1 cellular context compared by ENCODE assay signal in genomic region chr7:86995052-86995725, GRCh38.
A peak's percentile ranks its signal among the peaks of the same experiment; 100 is the strongest.
TF ChIP-seq lines count a peak whose summit lies in the region.

No MANE protein-coding gene starts in this region.

TF ChIP-seq in K562, 482 proteins besides CTCF, POLR2A, EP300 and RAD21 (continued from another document):
- TF ChIP-seq ZMIZ1 (IDR thresholded peaks at IDR 0.05; ENCODE audit: low read depth in 2 of 2, low read length in 2 of 2): no peak
- TF ChIP-seq TARDBP (IDR thresholded peaks at IDR 0.05): peak; percentile 37; the same call in 1 of the 2 replicates
- no peak for TF ChIP-seq NCOA2 (IDR thresholded peaks at IDR 0.05; ENCODE audit: partially characterized antibody in 2 of 2)
- peak; percentile 93 for TF ChIP-seq ATF3 (IDR thresholded peaks at IDR 0.05)
- TF ChIP-seq ATF3 (CRISPR knock-in tag; conservative IDR thresholded peaks at IDR 0.05): no peak
- TF ChIP-seq ZFP36 (IDR thresholded peaks at IDR 0.05; ENCODE audit: low read depth, low read length, partially characterized antibody): no peak
- TF ChIP-seq ARID1B (IDR thresholded peaks at IDR 0.05): peak; percentile 10; the same call in 1 of the 2 replicates
- peak; percentile 53; the same call in 1 of the 2 replicates for TF ChIP-seq NBN (IDR thresholded peaks at IDR 0.05; ENCODE audit: low read depth)
- peak; percentile 63; the same call in 1 of the 2 replicates for TF ChIP-seq ZSCAN32 (CRISPR knock-in tag; IDR thresholded peaks at IDR 0.05)
- no peak for TF ChIP-seq KDM4B (IDR thresholded peaks at IDR 0.05; ENCODE audit: borderline replicate concordance in 2 of 2, low read depth in 1 of 2)
- TF ChIP-seq CREB1 (IDR thresholded peaks at IDR 0.05): no peak
- no peak for TF ChIP-seq CREB1 (CRISPR knock-in tag; IDR thresholded peaks at IDR 0.05)
- TF ChIP-seq IRF9 (tag; IDR thresholded peaks at IDR 0.05): peak; percentile 69
- peak; percentile 63; the same call in 1 of the 2 replicates for TF ChIP-seq JUND (IDR thresholded peaks at IDR 0.05; ENCODE audit: borderline replicate concordance, low read depth, low read length)
- no peak for TF ChIP-seq JUND (tag; IDR thresholded peaks at IDR 0.05; ENCODE audit: borderline replicate concordance, low read depth, low read length)
- peak in 1 of 2 experiments; percentile 30; a peak in 1 of 4 replicates for TF ChIP-seq RCOR1 (IDR thresholded peaks at IDR 0.05; ENCODE audit: borderline replicate concordance in 1 of 2, low read depth in 2 of 2, low read length in 2 of 2)
- TF ChIP-seq MECOM (CRISPR knock-in tag; IDR thresholded peaks at IDR 0.05): 0 out of 2 replicates have a peak, but pooled peaks have one; percentile 25
- no peak for TF ChIP-seq ATF1 (CRISPR knock-in tag; IDR thresholded peaks at IDR 0.05)
- 0 out of 2 replicates have a peak, but pooled peaks have one; percentile 34 for TF ChIP-seq ATF1 (tag; IDR thresholded peaks at IDR 0.05)
- TF ChIP-seq GABPB1 (CRISPR knock-in tag; IDR thresholded peaks at IDR 0.05): no peak
